In genomic region chr2:43087413-43087812, GRCh38 we compare ENCODE assay signal across 1 cellular context.
TF ChIP-seq lines count a peak whose summit lies in the region.

No MANE protein-coding gene starts in this region.

TF ChIP-seq in liver, 16 proteins besides CTCF, POLR2A, EP300 and RAD21 (continued from another document):
- TF ChIP-seq ATF3 (IDR thresholded peaks at IDR 0.05) (no peak), SP1 (IDR thresholded peaks at IDR 0.05) (no peak), REST (IDR thresholded peaks at IDR 0.05) (no peak), HNF4A (conservative IDR thresholded peaks at IDR 0.05) (no peak), RXRA (IDR thresholded peaks at IDR 0.05) (no peak), FOXA2 (IDR thresholded peaks at IDR 0.05) (no peak), TAF1 (conservative IDR thresholded peaks at IDR 0.05) (no peak)
- TF ChIP-seq, protein P1, sequence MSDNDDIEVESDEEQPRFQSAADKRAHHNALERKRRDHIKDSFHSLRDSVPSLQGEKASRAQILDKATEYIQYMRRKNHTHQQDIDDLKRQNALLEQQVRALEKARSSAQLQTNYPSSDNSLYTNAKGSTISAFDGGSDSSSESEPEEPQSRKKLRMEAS (IDR thresholded peaks at IDR 0.05), result no peak
